10 cellular contexts compared by ENCODE assay signal in genomic region chr5:151125421-151125820, GRCh38. TPM values are rescaled to one million over a fixed set of nuclear protein-coding genes. Genes with fewer than 3 reads are reported as not detected.
DNase-seq lines count a peak whose midpoint lies in the region; ATAC-seq, FAIRE-seq and TF ChIP-seq lines count a peak whose summit lies in the region.
"Had no signal": no experiment of that assay in that cellular context is flagged by ENCODE, and none has a peak within 500 bp of the region (broad histone marks: within the 10 kb centered on the region; RNA-seq: fewer than 3 reads in every experiment).

No MANE protein-coding gene starts in this region.

- peaks cover 41% of the 10 kb centered on the region for H3K4me1 ChIP-seq in BLaER1
- peaks cover 83% of the 10 kb centered on the region for H3K4me1 ChIP-seq in OCI-LY7 (ENCODE audit: insufficient read depth, low read length, poor library complexity, severe bottlenecking)
- peaks cover 11% of the 10 kb centered on the region for H3K4me1 ChIP-seq in effector memory CD4-positive, alpha-beta T cell (ENCODE audit: control insufficient read depth, insufficient read depth, low read length, poor library complexity, severe bottlenecking)

- H2AFZ ChIP-seq in OCI-LY7 (ENCODE audit: low read length), result peak overlapping the region; percentile 24; the same call in 1 of the 2 replicates

- CTCF ChIA-PET in OCI-LY7 (lab: Charles Lee; ENCODE audit: unreplicated experiment), result interaction anchor here (0.5 to 4.6 kb wide), 19 partner anchors 8 to 127 kb away, joined by 3 to 33 read pairs (median 5); partner anchors contain the start of gene GM2A

- no peak overlapping the region for H3K4me3 ChIP-seq in BLaER1
- peak overlapping the region; percentile 0 for H3K4me3 ChIP-seq in OCI-LY7 (ENCODE audit: low read depth, low read length, poor library complexity, severe bottlenecking)
- H3K4me3 ChIP-seq in effector memory CD4-positive, alpha-beta T cell (ENCODE audit: insufficient read depth, low read depth, low read length, poor library complexity, severe bottlenecking), result no peak overlapping the region
- H3K4me3 ChIP-seq: body of pancreas had no signal

- BruUV-seq in OCI-LY7 (replicated peaks; lab: Mats Ljungman, UMichigan), result no TSS peak

- TF ChIP-seq CTCF in OCI-LY7 (conservative IDR thresholded peaks at IDR 0.05; ENCODE audit: low read length), result no peak
- no peak for TF ChIP-seq CTCF in mesothelial cell of epicardium (IDR thresholded peaks at IDR 0.05; ENCODE audit: unreplicated experiment)

- intact Hi-C loops in OCI-LY7 (cut with micrococcal nuclease; ENCODE audit: unreplicated experiment), result loop anchor here (2.0 to 5.0 kb wide), 2 partner anchors 45 to 87 kb away; partner anchors contain the start of gene TNIP1

- no peak overlapping the region for H3K4me3 Mint-ChIP-seq in mesothelial cell of epicardium

- H3K36me3 Mint-ChIP-seq in mesothelial cell of epicardium, result peaks cover 50% of the 10 kb centered on the region

- H3K79me2 ChIP-seq in OCI-LY7 (ENCODE audit: insufficient read depth, low read depth, low read length), result no peaks in the 10 kb centered on the region

- ATAC-seq in GM21528 (IDR thresholded peaks at IDR 0.05; ENCODE audit: low FRiP score, unreplicated experiment) (no peak), GM18858 (IDR thresholded peaks at IDR 0.05; ENCODE audit: unreplicated experiment) (no peak), esophagus mucosa (no peak)

- no peaks in the 10 kb centered on the region for H3K9me3 Mint-ChIP-seq in mesothelial cell of epicardium

- no peaks in the 10 kb centered on the region for H3K27me3 ChIP-seq in BLaER1
- H3K27me3 ChIP-seq in effector memory CD4-positive, alpha-beta T cell (replicated peaks; ENCODE audit: control insufficient read depth, insufficient read depth, low read length, poor library complexity, severe bottlenecking), result no peaks in the 10 kb centered on the region
- H3K27me3 ChIP-seq: body of pancreas had no signal

- H3K9me3 ChIP-seq in BLaER1 (no peaks in the 10 kb centered on the region), OCI-LY7 (ENCODE audit: low read length) (no peaks in the 10 kb centered on the region)
- no peaks in the 10 kb centered on the region for H3K9me3 ChIP-seq in effector memory CD4-positive, alpha-beta T cell (ENCODE audit: control insufficient read depth, low read length)
- H3K9me3 ChIP-seq: body of pancreas had no signal

- H3K9ac ChIP-seq in BLaER1, result no peak overlapping the region

- no peaks in the 10 kb centered on the region for H3K4me1 Mint-ChIP-seq in mesothelial cell of epicardium

- H3K36me3 ChIP-seq in BLaER1, result peaks cover 74% of the 10 kb centered on the region
- H3K36me3 ChIP-seq in OCI-LY7 (ENCODE audit: insufficient read depth, low read length), result peaks cover 25% of the 10 kb centered on the region
- H3K36me3 ChIP-seq in effector memory CD4-positive, alpha-beta T cell (ENCODE audit: control insufficient read depth, insufficient read depth, low read length), result peaks cover 92% of the 10 kb centered on the region

- H3K4me2 ChIP-seq in BLaER1 (peak overlapping the region; percentile 79), OCI-LY7 (ENCODE audit: low read length) (peak overlapping the region; percentile 69)

- H3K27ac Mint-ChIP-seq in mesothelial cell of epicardium, result no peak overlapping the region

- H3K9me2 ChIP-seq in OCI-LY7 (ENCODE audit: insufficient read depth, low read length), result no peaks in the 10 kb centered on the region

- peak; percentile 83 for FAIRE-seq in GM18507 (lab: Jason Lieb, UNC)

- peaks cover 14% of the 10 kb centered on the region for H4K20me1 ChIP-seq in BLaER1
- no peaks in the 10 kb centered on the region for H4K20me1 ChIP-seq in OCI-LY7 (ENCODE audit: insufficient read depth, low read length)

- DNase-seq in GM18507 (ENCODE audit: extremely low spot score, insufficient read length, low read depth) (no peak), OCI-LY7 (ENCODE audit: low spot score) (peak; percentile 50), mesothelial cell of epicardium (ENCODE audit: low spot score in 2 of 2, unreplicated experiment in 2 of 2) (no peak)
- DNase-seq in effector memory CD4-positive, alpha-beta T cell, result no peak

- no peaks in the 10 kb centered on the region for H3K27me3 Mint-ChIP-seq in mesothelial cell of epicardium (ENCODE audit: low read depth)

- H3K27ac ChIP-seq in BLaER1 (0 out of 2 replicates have a peak overlapping the region, but pooled peaks have one; percentile 18), OCI-LY7 (ENCODE audit: low read depth, low read length, poor library complexity, severe bottlenecking) (peak overlapping the region; percentile 86)
- peak overlapping the region; percentile 62 for H3K27ac ChIP-seq in effector memory CD4-positive, alpha-beta T cell (ENCODE audit: insufficient read depth, low read length, poor library complexity, severe bottlenecking)
- H3K27ac ChIP-seq: body of pancreas, C4-2B had no signal

- POLR2A ChIA-PET in OCI-LY7 (lab: Charles Lee), result interaction anchor here (0.7 to 3.3 kb wide), 18 partner anchors 8 to 133 kb away, joined by 3 to 31 read pairs (median 4); partner anchors contain the start of genes GM2A and TNIP1

RNA-seq across cellular contexts. Expression of gene ANXA6, which starts 32.2 kb away (rescaled TPM):
- total RNA-seq in OCI-LY7 (2014; rRNA removed; shearing (Covaris generic)), result 26.1 and 35.6 TPM in 2 replicates
- total RNA-seq in OCI-LY7 (2022) (52.9 and 74.1 TPM in 2 replicates), esophagus mucosa (10.8 TPM), mesothelial cell of epicardium (178 to 197 TPM (median 186 TPM) in 3 replicates)

RNA-seq across cellular contexts. Expression of gene TNIP1, which starts 44.6 kb away (rescaled TPM):
- 51.4 and 55.9 TPM in 2 replicates for total RNA-seq in OCI-LY7 (2014; rRNA removed; shearing (Covaris generic))
- 76.3 and 77.5 TPM in 2 replicates for total RNA-seq in OCI-LY7 (2022)
- total RNA-seq in esophagus mucosa, result 71.5 TPM
- 80.4 to 84.1 TPM (median 81.8 TPM) in 3 replicates for total RNA-seq in mesothelial cell of epicardium

Comparison
In these comparisons a context has a peak if more than half of its experiments do, and no peak if none do; other contexts are left out.
1. H3K27ac ChIP-seq: peak in every context shown above with its lines; median percentile 86 in OCI-LY7; 62 in effector memory CD4-positive, alpha-beta T cell; 18 in BLaER1.